Comparison of ENCODE assay signal across 11 cellular contexts in genomic region chr7:108308913-108309312, GRCh38.
DNase-seq lines count a peak whose midpoint lies in the region; ATAC-seq and TF ChIP-seq lines count a peak whose summit lies in the region.
"Had no signal": no experiment of that assay in that cellular context is flagged by ENCODE, and none has a peak within 500 bp of the region (broad histone marks: within the 10 kb centered on the region; RNA-seq: fewer than 3 reads in every experiment).

No MANE protein-coding gene starts in this region.

- intact Hi-C loops in Caco-2 (cut with micrococcal nuclease; ENCODE audit: unreplicated experiment) = no loop called here

- H3K4me3 Mint-ChIP-seq in Caco-2 (ENCODE audit: unreplicated experiment) = no peak overlapping the region
- H3K4me3 Mint-ChIP-seq: CD4-positive, alpha-beta T cell; immature natural killer cell had no signal

- peak; percentile 1 for DNase-seq in EL
- DNase-seq in adipocyte (ENCODE audit: low read depth) = peak; percentile 73
- DNase-seq in kidney epithelial cell (ENCODE audit: low read depth) = peak; percentile 71
- DNase-seq in NCI-H2196 treated with DMSO at 0.1 percent for 48 hours (lab: John Stamatoyannopoulos, UW; ENCODE audit: unreplicated experiment) = no peak
- DNase-seq in NCI-H128 (lab: John Stamatoyannopoulos, UW; ENCODE audit: unreplicated experiment) = no peak
- DNase-seq in Caco-2 = no peak
- DNase-seq in activated naive CD4-positive, alpha-beta T cell (lab: John Stamatoyannopoulos, UW) = no peak
- DNase-seq: CD4-positive, alpha-beta T cell; immature natural killer cell; NCI-H69 had no signal

- peak overlapping the region; percentile 91 for H3K9ac ChIP-seq in adipocyte (ENCODE audit: low read length)

- TF ChIP-seq CTCF in kidney epithelial cell (IDR thresholded peaks at IDR 0.05; ENCODE audit: insufficient read depth, low read length, poor library complexity, severe bottlenecking) (no peak), Caco-2 (IDR thresholded peaks at IDR 0.05; ENCODE audit: insufficient read depth in 1 of 2, low read depth in 1 of 2, low read length in 1 of 2, severe bottlenecking in 1 of 2, unreplicated experiment in 1 of 2) (no peak)

- H3K4me1 ChIP-seq in adipocyte (ENCODE audit: control insufficient read depth, insufficient read depth, low read length) = peaks cover 93% of the 10 kb centered on the region
- no peaks in the 10 kb centered on the region for H3K4me1 ChIP-seq in Caco-2

- H3K4me1 Mint-ChIP-seq in Caco-2 (ENCODE audit: low read depth, unreplicated experiment) = no peaks in the 10 kb centered on the region
- H3K4me1 Mint-ChIP-seq: immature natural killer cell had no signal

- CTCF ChIA-PET in Caco-2 (lab: Charles Lee) = no interaction called here

- H3K9me3 ChIP-seq in adipocyte (ENCODE audit: control insufficient read depth, low read length) = no peaks in the 10 kb centered on the region
- H3K9me3 ChIP-seq in Caco-2 = no peaks in the 10 kb centered on the region

- no TSS peak for BruUV-seq in Caco-2 (replicated peaks; lab: Mats Ljungman, UMichigan)

- POLR2A ChIA-PET in Caco-2 (lab: Charles Lee) = no interaction called here

- peak; percentile 85 for ATAC-seq in HG02588 (IDR thresholded peaks at IDR 0.05; ENCODE audit: unreplicated experiment)

- no peaks in the 10 kb centered on the region for H3K9me3 Mint-ChIP-seq in Caco-2 (ENCODE audit: unreplicated experiment)
- H3K9me3 Mint-ChIP-seq: CD4-positive, alpha-beta T cell had no signal

- peaks cover 8% of the 10 kb centered on the region for H3K36me3 Mint-ChIP-seq in Caco-2 (ENCODE audit: insufficient read depth, unreplicated experiment)
- H3K36me3 Mint-ChIP-seq: immature natural killer cell had no signal

- no peak overlapping the region for H3K27ac Mint-ChIP-seq in Caco-2 (ENCODE audit: unreplicated experiment)
- H3K27ac Mint-ChIP-seq: CD4-positive, alpha-beta T cell; immature natural killer cell had no signal

- H3K27me3 Mint-ChIP-seq in Caco-2 (ENCODE audit: insufficient read depth, unreplicated experiment) = no peaks in the 10 kb centered on the region

- no peaks in the 10 kb centered on the region for H3K36me3 ChIP-seq in adipocyte (ENCODE audit: control insufficient read depth, insufficient read depth, low read length, severe bottlenecking)
- H3K36me3 ChIP-seq in kidney epithelial cell (ENCODE audit: control insufficient read depth, insufficient read depth, low read length) = no peaks in the 10 kb centered on the region
- no peaks in the 10 kb centered on the region for H3K36me3 ChIP-seq in Caco-2 (ENCODE audit: control insufficient read depth, insufficient read depth, low read length)

- H3K27me3 ChIP-seq in adipocyte (replicated peaks; ENCODE audit: control insufficient read depth, insufficient read depth, low read length) (no peaks in the 10 kb centered on the region), kidney epithelial cell (ENCODE audit: control insufficient read depth, insufficient read depth, low read length) (no peaks in the 10 kb centered on the region), Caco-2 (replicated peaks; ENCODE audit: control insufficient read depth, insufficient read depth, low read length) (no peaks in the 10 kb centered on the region)

- peak overlapping the region; percentile 56 for H3K4me3 ChIP-seq in adipocyte (ENCODE audit: low read length)
- no peak overlapping the region for H3K4me3 ChIP-seq in kidney epithelial cell (ENCODE audit: low read depth, low read length)
- H3K4me3 ChIP-seq in Caco-2 (ENCODE audit: low read depth, low read length) = no peak overlapping the region

Comparison
In these comparisons a context has a peak if more than half of its experiments do, and no peak if none do; other contexts are left out.
1. DNase-seq: peak in EL (single experiment), adipocyte (single experiment) and kidney epithelial cell (single experiment); none in NCI-H2196 treated with DMSO at 0.1 percent for 48 hours (single experiment), NCI-H128 (single experiment), Caco-2 (0 of 2) and activated naive CD4-positive, alpha-beta T cell (0 of 4).